In the genomic region with DNA sequence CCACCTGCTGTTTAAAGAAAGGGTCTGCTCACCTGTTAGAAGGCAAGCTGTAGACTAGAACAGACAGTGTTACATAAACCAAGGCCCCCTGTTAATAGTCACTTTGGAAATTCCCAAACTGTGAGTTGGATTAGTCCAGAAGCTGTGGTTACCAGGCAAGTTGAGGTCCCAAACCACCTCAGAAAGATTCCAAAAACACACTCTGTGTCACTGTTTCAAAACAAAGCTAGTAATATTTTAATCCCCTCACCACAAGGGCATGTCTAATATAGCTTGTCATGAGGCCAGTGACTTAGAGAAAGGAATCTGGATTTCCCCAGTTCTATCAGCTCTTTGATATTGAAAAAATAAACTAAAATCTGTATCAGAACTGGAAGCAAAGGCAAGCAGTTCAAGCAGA, we compare ENCODE assay signal across 17 cellular contexts.
DNase-seq lines count a peak whose midpoint lies in the region; ATAC-seq lines count a peak whose summit lies in the region.
"Had no signal": no experiment of that assay in that cellular context is flagged by ENCODE, and none has a peak within 500 bp of the region (broad histone marks: within the 10 kb centered on the region; RNA-seq: fewer than 3 reads in every experiment).

No MANE protein-coding gene starts in this region.

- peak; percentile 4 for DNase-seq in ACHN
- DNase-seq in HK-2 (ENCODE audit: unreplicated experiment): peak; percentile 32
- DNase-seq in astrocyte of the hippocampus (ENCODE audit: low read depth, low spot score): peak; percentile 76
- DNase-seq in iris pigment epithelial cell (ENCODE audit: low read depth): peak; percentile 70
- DNase-seq in NCI-H1694 (lab: John Stamatoyannopoulos, UW): no peak
- no peak for DNase-seq in activated naive CD4-positive, alpha-beta T cell treated with Interleukin-2 at 50 U/mL for 16 hours
- no peak for DNase-seq in NCI-H187 treated with DMSO at 0.1 percent for 48 hours (lab: John Stamatoyannopoulos, UW)
- DNase-seq: activated CD4-positive, CD25-positive, alpha-beta regulatory T cell; activated CD8-positive, alpha-beta memory T cell treated with anti-CD3 and anti-CD28 coated beads for 24 hours; CD8-positive, alpha-beta memory T cell; DND-41; NCI-H187; NCI-H446; NK-92 treated with Interleukin-12 subunit alpha and Interleukin-12 subunit beta, amount 100 ng/mL, for 24 hours; Right ventricle myocardium superior had no signal

- in situ Hi-C loops in ACHN (cut with HindIII; ENCODE audit: low pct_ligation_motif_present, low pct_unique_long_range_greater_than_20kb, low sequenced_read_pairs): no loop called here

- ATAC-seq in GM19395 (IDR thresholded peaks at IDR 0.05; ENCODE audit: unreplicated experiment): no peak
- ATAC-seq: HepG2 had no signal

Comparison
In these comparisons a context has a peak if more than half of its experiments do, and no peak if none do; other contexts are left out.
1. DNase-seq: peak in ACHN (single experiment), HK-2 (single experiment), astrocyte of the hippocampus (single experiment) and iris pigment epithelial cell (single experiment); none in NCI-H1694 (single experiment), activated naive CD4-positive, alpha-beta T cell treated with Interleukin-2 at 50 U/mL for 16 hours (single experiment) and NCI-H187 treated with DMSO at 0.1 percent for 48 hours (single experiment).